Comparison of ENCODE assay signal across 8 cellular contexts in genomic region chr22:35838849-35839646, GRCh38.
DNase-seq lines count a peak whose midpoint lies in the region; ATAC-seq, FAIRE-seq and TF ChIP-seq lines count a peak whose summit lies in the region.

No MANE protein-coding gene starts in this region.

- H3K79me2 ChIP-seq in PC-3 (ENCODE audit: low read length): peaks cover 75% of the 10 kb centered on the region

- BruUV-seq in PC-3 (replicated peaks; lab: Mats Ljungman, UMichigan): no TSS peak

- ATAC-seq in PC-3 (no peak), HG03439 (IDR thresholded peaks at IDR 0.05; ENCODE audit: unreplicated experiment) (no peak)
- no peak for ATAC-seq in activated T-cell treated with anti-CD3 and anti-CD28 coated beads, Interleukin-2, amount 50 U/mL, for 4 hours

- no peaks in the 10 kb centered on the region for H4K20me1 ChIP-seq in PC-3 (ENCODE audit: low read length)

- no peaks in the 10 kb centered on the region for H3K9me2 ChIP-seq in PC-3 (replicated peaks; ENCODE audit: low read length)

- H3K4me3 ChIP-seq in H7 (ENCODE audit: insufficient read depth, low read depth, low read length): peak overlapping the region; percentile 40; the same call in 1 of the 2 replicates
- peak overlapping the region; percentile 83 for H3K4me3 ChIP-seq in PC-3 (ENCODE audit: low read length)
- H3K4me3 ChIP-seq in endocrine pancreas (ENCODE audit: control insufficient read depth, insufficient read depth, low read length): peak overlapping the region; percentile 96
- H3K4me3 ChIP-seq in mucosa of rectum (ENCODE audit: low read length in 2 of 2): peak overlapping the region; percentile 65 to 87

- CTCF ChIA-PET in PC-3 (lab: Charles Lee): interaction anchor here (0.6 to 1.1 kb wide), 2 partner anchors 83 to 211 kb away, joined by 3 to 4 read pairs; no protein-coding TSS in a partner anchor

- H3K27ac ChIP-seq in PC-3 (ENCODE audit: low read length) (peak overlapping the region; percentile 49), mucosa of rectum (ENCODE audit: low read depth in 2 of 2, low read length in 2 of 2) (peak overlapping the region; percentile 72 to 76)

- H3K9me3 Mint-ChIP-seq in activated T-cell treated with anti-CD3 and anti-CD28 coated beads, Interleukin-2, amount 50 U/mL, for 4 hours: no peaks in the 10 kb centered on the region

- peaks cover 40% of the 10 kb centered on the region for H3K4me1 ChIP-seq in PC-3 (ENCODE audit: insufficient read depth, low read length)
- H3K4me1 ChIP-seq in endocrine pancreas (ENCODE audit: control insufficient read depth, insufficient read depth, low read length): peaks cover 26% of the 10 kb centered on the region
- peaks cover 2 to 38% of the 10 kb centered on the region in 2 donors for H3K4me1 ChIP-seq in mucosa of rectum (ENCODE audit: control insufficient read depth in 2 of 2, insufficient read depth in 2 of 2, low read length in 2 of 2)

- TF ChIP-seq CTCF in PC-3 (conservative IDR thresholded peaks at IDR 0.05; ENCODE audit: low read depth, low read length): peak; percentile 56

- peak overlapping the region; percentile 70 for H3K9ac ChIP-seq in PC-3 (ENCODE audit: low read length)
- peak overlapping the region; percentile 83 for H3K9ac ChIP-seq in endocrine pancreas (ENCODE audit: control insufficient read depth, insufficient read depth, low read length)
- peak overlapping the region; percentile 74 for H3K9ac ChIP-seq in mucosa of rectum (ENCODE audit: low read depth in 1 of 2, low read length in 2 of 2)

- intact Hi-C loops in PC-3 (cut with micrococcal nuclease): loop anchor here (5.0 kb wide), 1 partner anchor 77 kb away; no protein-coding TSS in a partner anchor

- peaks cover 17% of the 10 kb centered on the region for H3K4me1 Mint-ChIP-seq in activated T-cell treated with anti-CD3 and anti-CD28 coated beads, Interleukin-2, amount 50 U/mL, for 4 hours (ENCODE audit: low read depth)

- DNase-seq in H7 (no peak), PC-3 (peak; percentile 54), HT-29 (ENCODE audit: low spot score) (no peak)
- no peak for DNase-seq in activated T-cell treated with anti-CD3 and anti-CD28 coated beads, Interleukin-2, amount 50 U/mL, for 4 hours

- H3K27me3 ChIP-seq in H7 (ENCODE audit: control insufficient read depth, insufficient read depth, low read length): no peaks in the 10 kb centered on the region
- no peaks in the 10 kb centered on the region for H3K27me3 ChIP-seq in PC-3 (ENCODE audit: low read length)
- no peaks in the 10 kb centered on the region for H3K27me3 ChIP-seq in endocrine pancreas (ENCODE audit: control insufficient read depth, insufficient read depth, low read length)
- no peaks in the 10 kb centered on the region for H3K27me3 ChIP-seq in mucosa of rectum (ENCODE audit: control insufficient read depth in 2 of 2, insufficient read depth in 2 of 2, low read length in 2 of 2)

- peak overlapping the region; percentile 99 for H3K4me2 ChIP-seq in PC-3 (ENCODE audit: low read length)

- peak; percentile 72 for FAIRE-seq in A204.1 (lab: Jason Lieb, UNC)

- no peak overlapping the region for H3K4me3 Mint-ChIP-seq in activated T-cell treated with anti-CD3 and anti-CD28 coated beads, Interleukin-2, amount 50 U/mL, for 4 hours

- H3K36me3 Mint-ChIP-seq in activated T-cell treated with anti-CD3 and anti-CD28 coated beads, Interleukin-2, amount 50 U/mL, for 4 hours (ENCODE audit: insufficient read depth): no peaks in the 10 kb centered on the region

- H3K36me3 ChIP-seq in H7 (replicated peaks; ENCODE audit: control insufficient read depth, insufficient read depth, low read length): no peaks in the 10 kb centered on the region
- no peaks in the 10 kb centered on the region for H3K36me3 ChIP-seq in PC-3 (ENCODE audit: low read depth, low read length)
- no peaks in the 10 kb centered on the region for H3K36me3 ChIP-seq in endocrine pancreas (ENCODE audit: control insufficient read depth, insufficient read depth, low read length)
- H3K36me3 ChIP-seq in mucosa of rectum (ENCODE audit: control insufficient read depth in 2 of 2, insufficient read depth in 2 of 2, low read length in 2 of 2): no peaks in the 10 kb centered on the region

- POLR2A ChIA-PET in PC-3 (lab: Charles Lee; ENCODE audit: unreplicated experiment): no interaction called here

- H3K9me3 ChIP-seq in PC-3 (ENCODE audit: low read length): no peaks in the 10 kb centered on the region
- no peaks in the 10 kb centered on the region for H3K9me3 ChIP-seq in endocrine pancreas (ENCODE audit: control insufficient read depth, low read length)
- H3K9me3 ChIP-seq in mucosa of rectum (ENCODE audit: control insufficient read depth in 2 of 2, low read length in 2 of 2): no peaks in the 10 kb centered on the region

- no peak overlapping the region for H2AFZ ChIP-seq in PC-3 (ENCODE audit: low read length)

- H3F3A ChIP-seq in PC-3 (ENCODE audit: low read length, unreplicated experiment): no peaks in the 10 kb centered on the region

- peaks cover 22% of the 10 kb centered on the region for H3K27me3 Mint-ChIP-seq in activated T-cell treated with anti-CD3 and anti-CD28 coated beads, Interleukin-2, amount 50 U/mL, for 4 hours (ENCODE audit: low read depth)

Comparison
In these comparisons a context has a peak if more than half of its experiments do, and no peak if none do; other contexts are left out.
1. H3K4me3 ChIP-seq: peak in every context shown above with its lines; median percentile 96 in endocrine pancreas; 83 in PC-3; 76 in mucosa of rectum; 40 in H7.